ENCODE assay signal across 1 cellular context in genomic region chr7:42945821-42946615, GRCh38.
A peak's percentile ranks its signal among the peaks of the same experiment; 100 is the strongest.
TF ChIP-seq lines count a peak whose summit lies in the region.

No MANE protein-coding gene starts in this region.

TF ChIP-seq in K562, 482 proteins besides CTCF, POLR2A, EP300 and RAD21 (continued from another document):
- 0 out of 2 replicates have a peak, but pooled peaks have one; percentile 15 for TF ChIP-seq ZBTB40 (IDR thresholded peaks at IDR 0.05)
- no peak for TF ChIP-seq ZBTB40 (CRISPR knock-in tag; IDR thresholded peaks at IDR 0.05)
- peak in 1 of 2 experiments; percentile 78; a peak in 2 of 4 replicates for TF ChIP-seq SRF (CRISPR knock-in tag; IDR thresholded peaks at IDR 0.05)
- 0 out of 2 replicates have a peak, but pooled peaks have one; percentile 10 for TF ChIP-seq ZBTB2 (IDR thresholded peaks at IDR 0.05)
- TF ChIP-seq RCOR1 (IDR thresholded peaks at IDR 0.05; ENCODE audit: borderline replicate concordance in 1 of 2, low read depth in 2 of 2, low read length in 2 of 2), result peak; percentile 23 to 86; a peak in 2 of 4 replicates
- peak; percentile 67; the same call in 1 of the 2 replicates for TF ChIP-seq ZBTB7A (IDR thresholded peaks at IDR 0.05; ENCODE audit: borderline replicate concordance, control insufficient read depth, low read depth, low read length)
- TF ChIP-seq TCFL5 (CRISPR knock-in tag; conservative IDR thresholded peaks at IDR 0.05), result no peak
- TF ChIP-seq GTF2E2 (tag; IDR thresholded peaks at IDR 0.05), result 0 out of 2 replicates have a peak, but pooled peaks have one; percentile 37
- TF ChIP-seq MAZ (CRISPR knock-in tag; conservative IDR thresholded peaks at IDR 0.05 in 1 of 2, IDR thresholded peaks at IDR 0.05 in 1 of 2), result peak in 1 of 2 experiments; percentile 47; a peak in 1 of 4 replicates
- TF ChIP-seq SIN3A (IDR thresholded peaks at IDR 0.05; ENCODE audit: borderline replicate concordance in 2 of 2, control insufficient read depth in 1 of 2, low read depth in 2 of 2, low read length in 2 of 2), result no peak; a peak in 1 of 4 replicates
- TF ChIP-seq ARNT (IDR thresholded peaks at IDR 0.05), result peak in 1 of 2 experiments; percentile 42; a peak in 1 of 4 replicates
- no peak for TF ChIP-seq ZNF764 (CRISPR knock-in tag; IDR thresholded peaks at IDR 0.05; ENCODE audit: low read depth)
- peak; percentile 67 for TF ChIP-seq ARID1B (IDR thresholded peaks at IDR 0.05)
- TF ChIP-seq ATF1 (CRISPR knock-in tag; IDR thresholded peaks at IDR 0.05), result no peak
- peak; percentile 28; the same call in 1 of the 2 replicates for TF ChIP-seq ATF1 (tag; IDR thresholded peaks at IDR 0.05)
- 0 out of 4 replicates have a peak, but pooled peaks of 1 of the 2 experiments have one; percentile 20 for TF ChIP-seq TBL1XR1 (IDR thresholded peaks at IDR 0.05; ENCODE audit: low read length in 2 of 2)
- peak; percentile 25 for TF ChIP-seq TBP (optimal IDR thresholded peaks at IDR 0.05; ENCODE audit: low read depth, low read length)
- TF ChIP-seq NRF1 (conservative IDR thresholded peaks at IDR 0.05 in 1 of 2, IDR thresholded peaks at IDR 0.05 in 1 of 2), result 0 out of 4 replicates have a peak, but pooled peaks of 1 of the 2 experiments have one; percentile 31
- TF ChIP-seq, protein P1, sequence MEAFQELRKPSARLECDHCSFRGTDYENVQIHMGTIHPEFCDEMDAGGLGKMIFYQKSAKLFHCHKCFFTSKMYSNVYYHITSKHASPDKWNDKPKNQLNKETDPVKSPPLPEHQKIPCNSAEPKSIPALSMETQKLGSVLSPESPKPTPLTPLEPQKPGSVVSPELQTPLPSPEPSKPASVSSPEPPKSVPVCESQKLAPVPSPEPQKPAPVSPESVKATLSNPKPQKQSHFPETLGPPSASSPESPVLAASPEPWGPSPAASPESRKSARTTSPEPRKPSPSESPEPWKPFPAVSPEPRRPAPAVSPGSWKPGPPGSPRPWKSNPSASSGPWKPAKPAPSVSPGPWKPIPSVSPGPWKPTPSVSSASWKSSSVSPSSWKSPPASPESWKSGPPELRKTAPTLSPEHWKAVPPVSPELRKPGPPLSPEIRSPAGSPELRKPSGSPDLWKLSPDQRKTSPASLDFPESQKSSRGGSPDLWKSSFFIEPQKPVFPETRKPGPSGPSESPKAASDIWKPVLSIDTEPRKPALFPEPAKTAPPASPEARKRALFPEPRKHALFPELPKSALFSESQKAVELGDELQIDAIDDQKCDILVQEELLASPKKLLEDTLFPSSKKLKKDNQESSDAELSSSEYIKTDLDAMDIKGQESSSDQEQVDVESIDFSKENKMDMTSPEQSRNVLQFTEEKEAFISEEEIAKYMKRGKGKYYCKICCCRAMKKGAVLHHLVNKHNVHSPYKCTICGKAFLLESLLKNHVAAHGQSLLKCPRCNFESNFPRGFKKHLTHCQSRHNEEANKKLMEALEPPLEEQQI (IDR thresholded peaks at IDR 0.05), result peak; percentile 65; the same call in 1 of the 2 replicates
